In the genomic region with DNA sequence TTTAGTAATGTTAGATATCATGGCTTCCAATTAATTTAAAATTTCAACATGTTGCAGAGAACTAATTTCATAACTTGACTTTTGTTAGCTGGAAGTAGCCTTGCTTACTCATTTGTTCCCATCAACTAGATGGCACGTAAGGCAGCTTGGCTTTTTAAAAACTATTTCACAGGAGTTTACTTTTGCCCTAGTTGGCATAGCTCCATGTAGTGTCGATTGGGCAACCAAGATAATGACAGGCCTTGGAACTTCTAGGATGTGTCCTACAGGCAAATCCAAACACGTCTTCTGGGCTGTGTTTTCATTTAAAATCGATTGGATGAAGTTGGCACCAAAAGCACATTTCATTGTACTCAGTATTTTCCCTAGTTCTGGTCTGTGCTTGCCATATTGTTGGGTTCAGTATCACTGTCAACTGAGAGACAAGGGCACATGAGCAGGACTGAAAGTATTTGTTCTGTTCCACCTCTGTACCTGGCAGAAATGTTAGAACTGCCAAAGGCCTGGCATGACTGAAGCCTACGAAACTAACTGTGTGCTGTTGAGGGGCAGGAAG, we compare ENCODE assay signal across 7 cellular contexts. TPM values are rescaled to one million over a fixed set of nuclear protein-coding genes. Genes with fewer than 3 reads are reported as not detected.
DNase-seq lines count a peak whose midpoint lies in the region; ATAC-seq, FAIRE-seq and TF ChIP-seq lines count a peak whose summit lies in the region.

No MANE protein-coding gene starts in this region.

- no peak overlapping the region for H3K9ac ChIP-seq in K562 (ENCODE audit: insufficient read depth in 1 of 2, low read depth in 2 of 2, low read length in 2 of 2)

- intact Hi-C loops in K562 (cut with micrococcal nuclease) (no loop called here), left colon (cut with DNase I, micrococcal nuclease) (no loop called here)
- intact Hi-C loops in CD8-positive, alpha-beta T cell (cut with DNase I, micrococcal nuclease) = no loop called here

- H3K79me2 ChIP-seq in K562 (ENCODE audit: control insufficient read depth, insufficient read depth, low read length) = no peaks in the 10 kb centered on the region

- TF ChIP-seq CTCF in K562 (IDR thresholded peaks at IDR 0.05 in 2 of 3, conservative IDR thresholded peaks at IDR 0.05 in 1 of 3; ENCODE audit: insufficient read depth in 2 of 3, low read depth in 1 of 3, low read length in 3 of 3) (no peak), GM10266 (IDR thresholded peaks at IDR 0.05; ENCODE audit: control insufficient read depth, insufficient read depth, low read depth, missing control alignments) (no peak)
- TF ChIP-seq CTCF in CD8-positive, alpha-beta T cell (IDR thresholded peaks at IDR 0.05) = no peak

- H3K4me3 ChIP-seq in K562 (no peak overlapping the region), urinary bladder (ENCODE audit: low read depth, low read length) (no peak overlapping the region)
- H3K4me3 ChIP-seq in CD8-positive, alpha-beta T cell (ENCODE audit: low read depth, low read length) = no peak overlapping the region

- no peaks in the 10 kb centered on the region for H3K27me3 Mint-ChIP-seq in CD8-positive, alpha-beta T cell (ENCODE audit: low read depth)

- peak; percentile 52 for DNase-seq in LoVo (ENCODE audit: low spot score)
- no peak for DNase-seq in K562 (ENCODE audit: extremely low read depth in 1 of 4, low spot score in 3 of 4)
- peak in 1 of 2 donors; percentile 49 for DNase-seq in left colon
- no peak for DNase-seq in GM10266 (ENCODE audit: extremely low spot score)
- no peak for DNase-seq in CD8-positive, alpha-beta T cell

- no peaks in the 10 kb centered on the region for H3K9me1 ChIP-seq in K562 (ENCODE audit: control insufficient read depth, insufficient read depth, low read length)

- H3K36me3 ChIP-seq in K562 (ENCODE audit: control insufficient read depth, insufficient read depth, low read length) (peaks cover 52% of the 10 kb centered on the region), urinary bladder (ENCODE audit: insufficient read depth) (peaks cover 2% of the 10 kb centered on the region)
- H3K36me3 ChIP-seq in CD8-positive, alpha-beta T cell (ENCODE audit: insufficient read depth, low read length) = peaks cover 15% of the 10 kb centered on the region

- in situ Hi-C loops in K562 (cut with MboI) = no loop called here

- H3K4me1 ChIP-seq in K562 (replicated peaks in 1 of 2; ENCODE audit: control insufficient read depth in 2 of 2, insufficient read depth in 2 of 2, low read length in 2 of 2) (peaks cover 0 to 11% of the 10 kb centered on the region in 2 experiments; a peak in 1 of 5 replicates), urinary bladder (ENCODE audit: insufficient read depth) (no peaks in the 10 kb centered on the region)
- no peaks in the 10 kb centered on the region for H3K4me1 ChIP-seq in CD8-positive, alpha-beta T cell (ENCODE audit: insufficient read depth, low read length)

- peak; percentile 29 for FAIRE-seq in K562 (lab: Jason Lieb, UNC)

- CTCF ChIA-PET in K562 (lab: Yijun Ruan, JAX; ENCODE audit: low intra/inter-chr PET ratio) = no interaction called here
- CTCF ChIA-PET in CD8-positive, alpha-beta T cell (lab: Charles Lee) = interaction anchor here (1.3 to 1.5 kb wide), 2 partner anchors 26 to 28 kb away, joined by 3 read pairs; no protein-coding TSS in a partner anchor

- H3K9me3 Mint-ChIP-seq in CD8-positive, alpha-beta T cell = no peaks in the 10 kb centered on the region

- POLR2A ChIA-PET in K562 (lab: Yijun Ruan, JAX) = interaction anchor here (0.7 to 1.3 kb wide), 5 partner anchors 10 to 1044 kb away, joined by 3 to 5 read pairs (median 3); a partner anchor contains a TSS
- POLR2A ChIA-PET in CD8-positive, alpha-beta T cell (lab: Charles Lee) = no interaction called here

- H3K27ac ChIP-seq in K562 (ENCODE audit: extremely low read depth, low read depth, low read length) (no peak overlapping the region), urinary bladder (ENCODE audit: low read depth) (peak overlapping the region; percentile 45)
- H3K27ac ChIP-seq in CD8-positive, alpha-beta T cell (ENCODE audit: low read depth, low read length) = no peak overlapping the region

- WGBS in K562 (ENCODE audit: insufficient coverage, low coverage, missing lambda C conversion rate) = 42% methylated on average over 5 of the region's 5 CpGs
- WGBS in urinary bladder = 49% methylated on average over 5 of the region's 5 CpGs

- peaks cover 66% of the 10 kb centered on the region for H3K36me3 Mint-ChIP-seq in CD8-positive, alpha-beta T cell

- H3K4me3 Mint-ChIP-seq in CD8-positive, alpha-beta T cell = no peak overlapping the region

- no peaks in the 10 kb centered on the region for H3K9me3 ChIP-seq in K562 (replicated peaks; ENCODE audit: control insufficient read depth, insufficient read depth, low read depth, low read length)
- H3K9me3 ChIP-seq in CD8-positive, alpha-beta T cell (ENCODE audit: low read length) = no peaks in the 10 kb centered on the region

- no peak for TF ChIP-seq EP300 in K562 (IDR thresholded peaks at IDR 0.05; ENCODE audit: low read length)

- H3K27ac Mint-ChIP-seq in CD8-positive, alpha-beta T cell = no peak overlapping the region

- H4K20me1 ChIP-seq in K562 (replicated peaks; ENCODE audit: control insufficient read depth, insufficient read depth, low read length) = no peaks in the 10 kb centered on the region

- ATAC-seq in K562 (peak; percentile 29; the same call in 1 of the 3 replicates), left colon (peak; percentile 80), HG02610 (IDR thresholded peaks at IDR 0.05; ENCODE audit: unreplicated experiment) (no peak)
- ATAC-seq in CD8-positive, alpha-beta T cell = no peak

- no peak overlapping the region for H3K4me2 ChIP-seq in K562 (ENCODE audit: insufficient read depth, low read length)

- TF ChIP-seq POLR2A in K562 (conservative IDR thresholded peaks at IDR 0.05) = no peak

- no peak for TF ChIP-seq RAD21 in K562 (CRISPR knock-in tag; conservative IDR thresholded peaks at IDR 0.05 in 1 of 2, IDR thresholded peaks at IDR 0.05 in 1 of 2)

- H2AFZ ChIP-seq in K562 (ENCODE audit: low read depth, low read length) = no peak overlapping the region

- BruUV-seq in K562 (replicated peaks; lab: Mats Ljungman, UMichigan) = no TSS peak

- no peaks in the 10 kb centered on the region for H3K4me1 Mint-ChIP-seq in CD8-positive, alpha-beta T cell (ENCODE audit: low read depth)

- no peaks in the 10 kb centered on the region for H3K27me3 ChIP-seq in K562 (ENCODE audit: control insufficient read depth in 2 of 2, insufficient read depth in 2 of 2, low read length in 2 of 2)
- no peaks in the 10 kb centered on the region for H3K27me3 ChIP-seq in CD8-positive, alpha-beta T cell (ENCODE audit: insufficient read depth, low read length)

TF ChIP-seq in K562, 482 proteins besides CTCF, POLR2A, EP300 and RAD21 (continues in another document):
- no peak for TF ChIP-seq ZNF699 (CRISPR knock-in tag; IDR thresholded peaks at IDR 0.05; ENCODE audit: insufficient replicate concordance)
- no peak for TF ChIP-seq NR4A1 (CRISPR knock-in tag; IDR thresholded peaks at IDR 0.05)
- 0 out of 2 replicates have a peak, but pooled peaks have one; percentile 23 for TF ChIP-seq NR4A1 (tag; IDR thresholded peaks at IDR 0.05)

RNA-seq across cellular contexts. Expression of a gene that starts 29.4 kb away (rescaled TPM):
- total RNA-seq in K562 (2011; cell fraction: chromatin; rRNA removed; ENCODE audit: low replicate concordance) = 78.9 and 152 TPM in 2 replicates
- 49.4 and 56.5 TPM in 2 replicates for total RNA-seq in K562 (2011; cell fraction: nucleolus; rRNA removed)
- 97.7 and 134 TPM in 2 replicates for total RNA-seq in K562 (2011; cell fraction: nucleoplasm; rRNA removed)
- total RNA-seq in K562 (2014; rRNA removed) (67.3 and 71.4 TPM in 2 replicates), K562 (2014; rRNA removed; fragmentation: Illumina TruSeq; extraction: Trizol) (103 and 109 TPM in 2 replicates), K562 (2015; rRNA removed; fragmentation: Illumina TruSeq; extraction: Trizol) (86.8 and 93.1 TPM in 2 replicates), K562 (2021) (100 and 109 TPM in 2 replicates), left colon (100 to 1,000 TPM; 166 to 180 TPM), urinary bladder (112 TPM)
- polyA plus RNA-seq in K562 (2011; rRNA removed) (109 and 126 TPM in 2 replicates), K562 (2014; fragmentation: Illumina TruSeq; extraction: Trizol) (77.3 and 92.0 TPM in 2 replicates), K562 (2014; fragmentation: Nextera tagmentation; extraction: Ambion mirVana) (100 to 1,000 TPM; 198 to 199 TPM), K562 (2014; rRNA removed) (84.6 and 94.9 TPM in 2 replicates), urinary bladder (105 TPM)
- polyA plus RNA-seq in K562 (2011; cell fraction: cytosol; rRNA removed) = 66.1 and 128 TPM in 2 replicates
- polyA plus RNA-seq in K562 (2011; cell fraction: nucleus; rRNA removed) = 67.1 and 91.6 TPM in 2 replicates
- 85.6 and 104 TPM in 2 replicates for polyA plus RNA-seq in K562 (2012)
- 189 and 209 TPM in 2 replicates for polyA minus RNA-seq in K562 (2011; rRNA and poly(A)+ RNA removed)
- polyA minus RNA-seq in K562 (2011; cell fraction: cytosol; rRNA and poly(A)+ RNA removed) = 50.2 and 61.6 TPM in 2 replicates
- polyA minus RNA-seq in K562 (2011; cell fraction: nucleus; rRNA and poly(A)+ RNA removed) = 29.5 and 56.9 TPM in 2 replicates
- 10 to 100 TPM; 26.0 to 26.1 TPM for total RNA-seq in CD8-positive, alpha-beta T cell

RNA-seq across cellular contexts. Expression of a gene that starts 29.7 kb away (rescaled TPM):
- 66.4 and 94.3 TPM in 2 replicates for total RNA-seq in K562 (2011; cell fraction: chromatin; rRNA removed; ENCODE audit: low replicate concordance)
- 54.4 and 55.7 TPM in 2 replicates for total RNA-seq in K562 (2011; cell fraction: nucleolus; rRNA removed)
- total RNA-seq in K562 (2011; cell fraction: nucleoplasm; rRNA removed) = 67.3 and 77.3 TPM in 2 replicates
- total RNA-seq in K562 (2014; rRNA removed) (187 and 203 TPM in 2 replicates), K562 (2014; rRNA removed; fragmentation: Illumina TruSeq; extraction: Trizol) (207 and 219 TPM in 2 replicates), K562 (2015; rRNA removed; fragmentation: Illumina TruSeq; extraction: Trizol) (195 and 202 TPM in 2 replicates), K562 (2021) (186 and 196 TPM in 2 replicates), left colon (100 to 1,000 TPM; 239 to 294 TPM), urinary bladder (122 TPM)
- polyA plus RNA-seq in K562 (2011; rRNA removed) (183 and 214 TPM in 2 replicates), K562 (2014; fragmentation: Illumina TruSeq; extraction: Trizol) (224 and 246 TPM in 2 replicates), K562 (2014; fragmentation: Nextera tagmentation; extraction: Ambion mirVana) (100 to 1,000 TPM; 152 to 326 TPM), K562 (2014; rRNA removed) (140 and 145 TPM in 2 replicates), urinary bladder (107 TPM)
- polyA plus RNA-seq in K562 (2011; cell fraction: cytosol; rRNA removed) = 99.3 and 152 TPM in 2 replicates
- polyA plus RNA-seq in K562 (2011; cell fraction: nucleus; rRNA removed) = 83.4 and 104 TPM in 2 replicates
- polyA plus RNA-seq in K562 (2012) = 174 and 251 TPM in 2 replicates
- 329 and 345 TPM in 2 replicates for polyA minus RNA-seq in K562 (2011; rRNA and poly(A)+ RNA removed)
- polyA minus RNA-seq in K562 (2011; cell fraction: cytosol; rRNA and poly(A)+ RNA removed) = 151 and 156 TPM in 2 replicates
- 31.8 and 68.9 TPM in 2 replicates for polyA minus RNA-seq in K562 (2011; cell fraction: nucleus; rRNA and poly(A)+ RNA removed)
- total RNA-seq in CD8-positive, alpha-beta T cell = 10 to 100 TPM; 66.8 to 69.4 TPM

Comparison
In these comparisons a context has a peak if more than half of its experiments do, and no peak if none do; other contexts are left out.
1. ATAC-seq: peak in K562 (single experiment) and left colon (single experiment); none in CD8-positive, alpha-beta T cell (single experiment) and HG02610 (single experiment).